In genomic region chr18:23095463-23095862, GRCh38 we compare ENCODE assay signal across 30 cellular contexts. TPM values are rescaled to one million over a fixed set of nuclear protein-coding genes. Genes with fewer than 3 reads are reported as not detected.
DNase-seq lines count a peak whose midpoint lies in the region; ATAC-seq, FAIRE-seq and TF ChIP-seq lines count a peak whose summit lies in the region.
"Had no signal": no experiment of that assay in that cellular context is flagged by ENCODE, and none has a peak within 500 bp of the region (broad histone marks: within the 10 kb centered on the region; RNA-seq: fewer than 3 reads in every experiment).

No MANE protein-coding gene starts in this region.

- H3K4me3 ChIP-seq in cardiac muscle cell (no peak overlapping the region), K562 (no peak overlapping the region), HAP-1 (no peak overlapping the region), tibial artery (no peak overlapping the region)
- H3K4me3 ChIP-seq: adrenal gland, hepatocyte, left ventricle myocardium inferior had no signal

- H3K79me2 ChIP-seq in K562 (ENCODE audit: control insufficient read depth, insufficient read depth, low read length): no peaks in the 10 kb centered on the region
- H3K79me2 ChIP-seq: hepatocyte, parathyroid adenoma had no signal

- H3K27ac ChIP-seq in cardiac muscle cell (no peak overlapping the region), K562 (ENCODE audit: extremely low read depth, low read depth, low read length) (no peak overlapping the region), tibial artery (no peak overlapping the region)
- H3K27ac ChIP-seq: adrenal gland, C4-2B, hepatocyte, left ventricle myocardium inferior, parathyroid adenoma had no signal

- no peaks in the 10 kb centered on the region for H3K36me3 ChIP-seq in cardiac muscle cell
- H3K36me3 ChIP-seq in K562 (ENCODE audit: control insufficient read depth, insufficient read depth, low read length): no peaks in the 10 kb centered on the region
- H3K36me3 ChIP-seq in HAP-1 (replicated peaks): no peaks in the 10 kb centered on the region
- no peaks in the 10 kb centered on the region for H3K36me3 ChIP-seq in tibial artery
- H3K36me3 ChIP-seq: adrenal gland, left ventricle myocardium inferior had no signal

- POLR2A ChIA-PET in K562 (lab: Yijun Ruan, JAX): interaction anchor here (1.0 kb wide), 2 partner anchors 11 kb away, joined by 3 read pairs; no protein-coding TSS in a partner anchor

- peaks cover 22% of the 10 kb centered on the region for H3K27me3 Mint-ChIP-seq in type B pancreatic cell
- H3K27me3 Mint-ChIP-seq in stimulated activated naive B cell treated with anti-CD40 and anti-IgM and Interleukin-4, amounts not matched to agents 10 μg/mL and 1 μg/mL and 100 μg/mL, for 72 hours: no peaks in the 10 kb centered on the region

- H3K9me1 ChIP-seq in K562 (ENCODE audit: control insufficient read depth, insufficient read depth, low read length): no peaks in the 10 kb centered on the region

- in situ Hi-C loops in K562 (cut with MboI): no loop called here
- in situ Hi-C loops in HAP-1 (cut with MboI; ENCODE audit: low sequenced_read_pairs): no loop called here

- TF ChIP-seq EP300 in Ishikawa (IDR thresholded peaks at IDR 0.05; ENCODE audit: borderline replicate concordance) (no peak), K562 (IDR thresholded peaks at IDR 0.05; ENCODE audit: low read length) (no peak)

- ATAC-seq in left cardiac atrium (no peak), K562 (peak; percentile 76)
- no peak for ATAC-seq in stimulated activated naive B cell treated with anti-CD40 and anti-IgM and Interleukin-4, amounts not matched to agents 10 μg/mL and 1 μg/mL and 100 μg/mL, for 72 hours (replicated peaks)
- ATAC-seq: activated CD8-positive, alpha-beta T cell treated with anti-CD3 and anti-CD28 coated beads, Interleukin-2, amount 10 ng/mL, durations not matched to agents 7 days and 5 days; natural killer cell; sciatic nerve had no signal

- no peak overlapping the region for H3K4me3 Mint-ChIP-seq in type B pancreatic cell
- no peak overlapping the region for H3K4me3 Mint-ChIP-seq in stimulated activated naive B cell treated with anti-CD40 and anti-IgM and Interleukin-4, amounts not matched to agents 10 μg/mL and 1 μg/mL and 100 μg/mL, for 72 hours
- H3K4me3 Mint-ChIP-seq: activated CD8-positive, alpha-beta T cell treated with anti-CD3 and anti-CD28 coated beads, Interleukin-2, amount 10 ng/mL, durations not matched to agents 7 days and 5 days; mesothelial cell of epicardium; natural killer cell had no signal

- H3K9me3 ChIP-seq in cardiac muscle cell (ENCODE audit: low read depth) (no peaks in the 10 kb centered on the region), K562 (replicated peaks; ENCODE audit: control insufficient read depth, insufficient read depth, low read depth, low read length) (no peaks in the 10 kb centered on the region), HAP-1 (no peaks in the 10 kb centered on the region), tibial artery (no peaks in the 10 kb centered on the region)
- H3K9me3 ChIP-seq: adrenal gland, left ventricle myocardium inferior had no signal

- H2AFZ ChIP-seq in K562 (ENCODE audit: low read depth, low read length): no peak overlapping the region
- H2AFZ ChIP-seq: hepatocyte had no signal

- peaks cover 5% of the 10 kb centered on the region; the same call in 1 of the 2 replicates for H4K20me1 ChIP-seq in K562 (replicated peaks; ENCODE audit: control insufficient read depth, insufficient read depth, low read length)

- WGBS in K562 (ENCODE audit: insufficient coverage, low coverage, missing lambda C conversion rate): 2% methylated on average over 6 of the region's 6 CpGs

- TF ChIP-seq POLR2A in K562 (conservative IDR thresholded peaks at IDR 0.05): no peak

- H3K4me1 ChIP-seq in cardiac muscle cell (ENCODE audit: low read depth): no peaks in the 10 kb centered on the region
- no peaks in the 10 kb centered on the region for H3K4me1 ChIP-seq in K562 (replicated peaks in 1 of 2; ENCODE audit: control insufficient read depth in 2 of 2, insufficient read depth in 2 of 2, low read length in 2 of 2)
- no peaks in the 10 kb centered on the region for H3K4me1 ChIP-seq in HAP-1
- no peaks in the 10 kb centered on the region for H3K4me1 ChIP-seq in tibial artery
- H3K4me1 ChIP-seq: adrenal gland, left ventricle myocardium inferior had no signal

- intact Hi-C loops in left cardiac atrium (cut with DNase I) (no loop called here), K562 (cut with micrococcal nuclease) (no loop called here), tibial artery (cut with DNase I; ENCODE audit: low total_unique reads) (no loop called here)

- BruUV-seq in K562 (replicated peaks; lab: Mats Ljungman, UMichigan): no TSS peak

- no peak overlapping the region for H3K27ac Mint-ChIP-seq in type B pancreatic cell
- H3K27ac Mint-ChIP-seq in stimulated activated naive B cell treated with anti-CD40 and anti-IgM and Interleukin-4, amounts not matched to agents 10 μg/mL and 1 μg/mL and 100 μg/mL, for 72 hours: no peak overlapping the region
- H3K27ac Mint-ChIP-seq: activated CD8-positive, alpha-beta T cell treated with anti-CD3 and anti-CD28 coated beads, Interleukin-2, amount 10 ng/mL, durations not matched to agents 7 days and 5 days; mesothelial cell of epicardium; natural killer cell had no signal

- no peak for FAIRE-seq in K562 (lab: Jason Lieb, UNC)
- FAIRE-seq: bronchial epithelial cell, GM12892, HTR-8/SVneo had no signal

- TF ChIP-seq CTCF in cardiac muscle cell (IDR thresholded peaks at IDR 0.05; ENCODE audit: low read depth, low read length) (peak; percentile 11), K562 (IDR thresholded peaks at IDR 0.05 in 2 of 3, conservative IDR thresholded peaks at IDR 0.05 in 1 of 3; ENCODE audit: insufficient read depth in 2 of 3, low read depth in 1 of 3, low read length in 3 of 3) (peak in 2 of 3 experiments; percentile 35 to 49; a peak in 3 of 6 replicates), type B pancreatic cell (conservative IDR thresholded peaks at IDR 0.05) (peak; percentile 14), tibial artery (IDR thresholded peaks at IDR 0.05) (no peak)

- H3K27me3 ChIP-seq in cardiac muscle cell (no peaks in the 10 kb centered on the region), K562 (ENCODE audit: control insufficient read depth in 2 of 2, insufficient read depth in 2 of 2, low read length in 2 of 2) (peaks cover 29 to 45% of the 10 kb centered on the region in 2 experiments; a peak in 4 of 5 replicates), HAP-1 (ENCODE audit: low read depth) (no peaks in the 10 kb centered on the region), tibial artery (peaks cover 0 to 21% of the 10 kb centered on the region in 2 donors)
- H3K27me3 ChIP-seq: adrenal gland, hepatocyte had no signal

- TF ChIP-seq RAD21 in Ishikawa (IDR thresholded peaks at IDR 0.05; ENCODE audit: low read depth) (no peak), K562 (CRISPR knock-in tag; conservative IDR thresholded peaks at IDR 0.05 in 1 of 2, IDR thresholded peaks at IDR 0.05 in 1 of 2) (peak in 1 of 2 experiments; percentile 31; a peak in 1 of 4 replicates)

- peaks cover 13% of the 10 kb centered on the region for H3K4me1 Mint-ChIP-seq in type B pancreatic cell (ENCODE audit: unreplicated experiment)
- H3K4me1 Mint-ChIP-seq in stimulated activated naive B cell treated with anti-CD40 and anti-IgM and Interleukin-4, amounts not matched to agents 10 μg/mL and 1 μg/mL and 100 μg/mL, for 72 hours: peaks cover 2 to 19% of the 10 kb centered on the region in 2 donors
- H3K4me1 Mint-ChIP-seq: natural killer cell had no signal

- H3K9ac ChIP-seq in K562 (ENCODE audit: insufficient read depth in 1 of 2, low read depth in 2 of 2, low read length in 2 of 2): no peak overlapping the region
- H3K9ac ChIP-seq: parathyroid adenoma had no signal

- no peaks in the 10 kb centered on the region for H3K9me3 Mint-ChIP-seq in type B pancreatic cell
- H3K9me3 Mint-ChIP-seq in stimulated activated naive B cell treated with anti-CD40 and anti-IgM and Interleukin-4, amounts not matched to agents 10 μg/mL and 1 μg/mL and 100 μg/mL, for 72 hours: no peaks in the 10 kb centered on the region
- H3K9me3 Mint-ChIP-seq: natural killer cell had no signal

- no peak for DNase-seq in cardiac muscle cell (ENCODE audit: low read depth in 1 of 2, low spot score in 1 of 2)
- no peak for DNase-seq in left cardiac atrium
- peak in 1 of 4 experiments; percentile 15 for DNase-seq in K562 (ENCODE audit: extremely low read depth in 1 of 4, low spot score in 3 of 4)
- DNase-seq in type B pancreatic cell (ENCODE audit: extremely low spot score, unreplicated experiment): no peak
- DNase-seq in HAP-1 (ENCODE audit: low spot score in 2 of 2): no peak
- no peak for DNase-seq in stimulated activated naive B cell treated with anti-CD40 and anti-IgM and Interleukin-4, amounts not matched to agents 10 μg/mL and 1 μg/mL and 100 μg/mL, for 72 hours
- DNase-seq in tibial artery: no peak
- DNase-seq: ACHN; activated CD4-positive, CD25-positive, alpha-beta regulatory T cell treated with anti-CD3 and anti-CD28 coated beads, Interleukin-2, amount 50 U/mL, for 72 hours; activated CD8-positive, alpha-beta T cell treated with anti-CD3 and anti-CD28 coated beads, Interleukin-2, amount 10 ng/mL, durations not matched to agents 7 days and 5 days; activated T-cell treated with anti-CD3 and anti-CD28 coated beads, Interleukin-2, amount 50 U/mL, for 1 hour; adrenal gland; DMS153; GF-D8; left ventricle myocardium inferior; natural killer cell; NCI-H1105 treated with DMSO at 0.1 percent for 48 hours; NCI-H2081 treated with DMSO at 0.1 percent for 48 hours; NCI-H446; stimulated activated CD4-positive, alpha-beta T cell treated with anti-CD3 and anti-CD28 coated beads, Interleukin-15, amount 100 ng/mL, for 24 hours; stimulated activated CD8-positive, alpha-beta memory T cell treated with anti-CD3 and anti-CD28 coated beads, Interleukin-4, amount 100 ng/mL, for 48 hours had no signal

- H3K4me2 ChIP-seq in K562 (ENCODE audit: insufficient read depth, low read length): no peak overlapping the region
- H3K4me2 ChIP-seq: hepatocyte had no signal

- no peaks in the 10 kb centered on the region for H3K36me3 Mint-ChIP-seq in type B pancreatic cell
- no peaks in the 10 kb centered on the region for H3K36me3 Mint-ChIP-seq in stimulated activated naive B cell treated with anti-CD40 and anti-IgM and Interleukin-4, amounts not matched to agents 10 μg/mL and 1 μg/mL and 100 μg/mL, for 72 hours
- H3K36me3 Mint-ChIP-seq: mesothelial cell of epicardium, natural killer cell had no signal

- CTCF ChIA-PET in K562 (lab: Yijun Ruan, JAX; ENCODE audit: low intra/inter-chr PET ratio): no interaction called here

RNA-seq across cellular contexts. Expression of gene CABLES1, which starts 39.8 kb away (rescaled TPM):
- total RNA-seq in cardiac muscle cell (3.8 and 4.9 TPM in 2 replicates), left cardiac atrium (10 to 100 TPM in 1 of 2 donors, 1 to 10 TPM in 1; 6.6 to 20.4 TPM), K562 (2014; rRNA removed) (0.04 and 0.09 TPM in 2 replicates), K562 (2014; rRNA removed; fragmentation: Illumina TruSeq; extraction: Trizol) (not detected in 2 replicates), K562 (2015; rRNA removed; fragmentation: Illumina TruSeq; extraction: Trizol) (not detected in 2 replicates), K562 (2021) (0.07 and 0.09 TPM in 2 replicates), type B pancreatic cell (ENCODE audit: low replicate concordance) (11.4 and 31.1 TPM in 2 replicates)
- polyA plus RNA-seq in cardiac muscle cell (4.1 and 8.3 TPM in 2 replicates), K562 (2011; rRNA removed) (0.04 TPM in 1 of 2 replicates, not detected in the other), K562 (2014; fragmentation: Illumina TruSeq; extraction: Trizol) (0.04 TPM in 1 of 2 replicates, not detected in the other), K562 (2014; fragmentation: Nextera tagmentation; extraction: Ambion mirVana) (under 1 TPM; 0.04 to 0.10 TPM), K562 (2014; rRNA removed) (not detected in 2 replicates)
- 0.76 TPM in 1 of 2 replicates, not detected in the other for total RNA-seq in K562 (2011; cell fraction: chromatin; rRNA removed; ENCODE audit: low replicate concordance)
- not detected in 2 replicates for total RNA-seq in K562 (2011; cell fraction: nucleolus; rRNA removed)
- total RNA-seq in K562 (2011; cell fraction: nucleoplasm; rRNA removed): 0.31 TPM in 1 of 2 replicates, not detected in the other
- not detected in 2 replicates for polyA plus RNA-seq in K562 (2011; cell fraction: cytosol; rRNA removed)
- 0.07 TPM in 1 of 2 replicates, not detected in the other for polyA plus RNA-seq in K562 (2011; cell fraction: nucleus; rRNA removed)
- 0.08 and 0.10 TPM in 2 replicates for polyA plus RNA-seq in K562 (2012)
- not detected in 2 replicates for polyA minus RNA-seq in K562 (2011; rRNA and poly(A)+ RNA removed)
- polyA minus RNA-seq in K562 (2011; cell fraction: cytosol; rRNA and poly(A)+ RNA removed): not detected in 2 replicates
- 0.40 TPM in 1 of 2 replicates, not detected in the other for polyA minus RNA-seq in K562 (2011; cell fraction: nucleus; rRNA and poly(A)+ RNA removed)

Comparison
In these comparisons a context has a peak if more than half of its experiments do, and no peak if none do; other contexts are left out.
1. CTCF ChIP-seq: peak in cardiac muscle cell (single experiment), K562 (2 of 3) and type B pancreatic cell (single experiment); none in tibial artery (0 of 2).